Comparison of ENCODE assay signal across 20 cellular contexts in genomic region chr4:152281822-152282221, GRCh38.
A peak's percentile ranks its signal among the peaks of the same experiment; 100 is the strongest.
DNase-seq lines count a peak whose midpoint lies in the region; ATAC-seq, FAIRE-seq and TF ChIP-seq lines count a peak whose summit lies in the region.
"Had no signal": no experiment of that assay in that cellular context is flagged by ENCODE, and none has a peak within 500 bp of the region (broad histone marks: within the 10 kb centered on the region; RNA-seq: fewer than 3 reads in every experiment).

No MANE protein-coding gene starts in this region.

- no peaks in the 10 kb centered on the region for H3K27me3 ChIP-seq in CD4-positive, CD25-positive, alpha-beta regulatory T cell (ENCODE audit: control insufficient read depth, insufficient read depth, low read length)
- no peaks in the 10 kb centered on the region for H3K27me3 ChIP-seq in heart right ventricle

- peaks cover 14% of the 10 kb centered on the region for H3K4me1 ChIP-seq in CD4-positive, CD25-positive, alpha-beta regulatory T cell (ENCODE audit: control insufficient read depth, insufficient read depth, low read length, poor library complexity, severe bottlenecking)
- no peaks in the 10 kb centered on the region for H3K4me1 ChIP-seq in heart right ventricle
- H3K4me1 ChIP-seq: A549 had no signal

- no peak for DNase-seq in activated T-cell treated with anti-CD3 and anti-CD28 coated beads, Interleukin-2, amount 50 U/mL, for 24 hours
- no peak for DNase-seq in activated T-cell treated with anti-CD3 and anti-CD28 coated beads, Interleukin-2, amount 50 U/mL, for 1 hour
- peak in 1 of 3 donors; percentile 66 for DNase-seq in CD4-positive, CD25-positive, alpha-beta regulatory T cell
- DNase-seq in NCI-H69 (lab: John Stamatoyannopoulos, UW), result peak; percentile 1
- DNase-seq in activated naive CD4-positive, alpha-beta T cell treated with anti-CD3 and anti-CD28 coated beads, Interleukin-2, amount 50 U/mL, for 72 hours (ENCODE audit: low spot score in 2 of 2), result no peak
- DNase-seq in heart right ventricle, result no peak
- DNase-seq in left cardiac atrium, result no peak
- no peak for DNase-seq in urothelium cell line (ENCODE audit: low spot score)
- DNase-seq: C1 segment of cervical spinal cord, DMS53, MV-4-11, NCI-H1436, NCI-H2029, NCI-H2171, NCI-H446, NCI-H774, PC-9 had no signal

- H3K27me3 Mint-ChIP-seq in activated T-cell treated with anti-CD3 and anti-CD28 coated beads, Interleukin-2, amount 50 U/mL, for 24 hours, result no peaks in the 10 kb centered on the region
- no peaks in the 10 kb centered on the region for H3K27me3 Mint-ChIP-seq in CD4-positive, CD25-positive, alpha-beta regulatory T cell

- H3K9me3 ChIP-seq in CD4-positive, CD25-positive, alpha-beta regulatory T cell (ENCODE audit: control insufficient read depth in 2 of 2, low read length in 2 of 2), result no peaks in the 10 kb centered on the region
- no peaks in the 10 kb centered on the region for H3K9me3 ChIP-seq in heart right ventricle
- H3K9me3 ChIP-seq: A549 had no signal

- TF ChIP-seq CTCF in heart right ventricle (IDR thresholded peaks at IDR 0.05), result no peak

- H3K9me3 Mint-ChIP-seq in activated T-cell treated with anti-CD3 and anti-CD28 coated beads, Interleukin-2, amount 50 U/mL, for 24 hours, result no peaks in the 10 kb centered on the region
- peaks cover 0 to 3% (median 0%) of the 10 kb centered on the region in 7 donors for H3K9me3 Mint-ChIP-seq in CD4-positive, CD25-positive, alpha-beta regulatory T cell
- H3K9me3 Mint-ChIP-seq in activated naive CD4-positive, alpha-beta T cell treated with anti-CD3 and anti-CD28 coated beads, Interleukin-2, amount 50 U/mL, for 72 hours, result peaks cover 0 to 11% of the 10 kb centered on the region in 2 donors

- peaks cover 18% of the 10 kb centered on the region for H3K4me1 Mint-ChIP-seq in activated T-cell treated with anti-CD3 and anti-CD28 coated beads, Interleukin-2, amount 50 U/mL, for 24 hours (ENCODE audit: low read depth)
- H3K4me1 Mint-ChIP-seq in CD4-positive, CD25-positive, alpha-beta regulatory T cell, result peaks cover 0 to 32% (median 11%) of the 10 kb centered on the region in 4 donors

- 68 to 75% methylated on average over 6 of the region's 6 CpGs for WGBS in heart right ventricle, 2 donors

- H3K4me3 Mint-ChIP-seq in activated T-cell treated with anti-CD3 and anti-CD28 coated beads, Interleukin-2, amount 50 U/mL, for 24 hours, result no peak overlapping the region
- H3K4me3 Mint-ChIP-seq in CD4-positive, CD25-positive, alpha-beta regulatory T cell, result peak overlapping the region in 2 of 4 donors; percentile 66 to 67

- intact Hi-C loops in heart right ventricle (cut with DNase I), result no loop called here
- intact Hi-C loops in left cardiac atrium (cut with DNase I), result no loop called here

- ATAC-seq in CD4-positive, CD25-positive, alpha-beta regulatory T cell (ENCODE audit: low read depth in 2 of 2), result peak in 1 of 2 donors; percentile 33
- no peak for ATAC-seq in activated naive CD4-positive, alpha-beta T cell treated with anti-CD3 and anti-CD28 coated beads, Interleukin-2, amount 50 U/mL, for 72 hours
- ATAC-seq in heart right ventricle (no peak), left cardiac atrium (no peak)
- ATAC-seq: A549, K562 had no signal

- no peak overlapping the region for H3K4me3 ChIP-seq in CD4-positive, CD25-positive, alpha-beta regulatory T cell (ENCODE audit: low read depth, low read length)
- no peak overlapping the region for H3K4me3 ChIP-seq in heart right ventricle
- H3K4me3 ChIP-seq: A549, K562, PC-9 had no signal

- H3K36me3 Mint-ChIP-seq in activated T-cell treated with anti-CD3 and anti-CD28 coated beads, Interleukin-2, amount 50 U/mL, for 24 hours (ENCODE audit: low read depth), result no peaks in the 10 kb centered on the region
- H3K36me3 Mint-ChIP-seq in CD4-positive, CD25-positive, alpha-beta regulatory T cell, result peaks cover 11% of the 10 kb centered on the region
- H3K36me3 Mint-ChIP-seq in activated naive CD4-positive, alpha-beta T cell treated with anti-CD3 and anti-CD28 coated beads, Interleukin-2, amount 50 U/mL, for 72 hours, result peaks cover 0 to 6% of the 10 kb centered on the region in 2 donors

- no peak for FAIRE-seq in urothelium cell line (lab: Jason Lieb, UNC)
- FAIRE-seq: A549, GM19239, K562 had no signal

- no peak overlapping the region for H3K27ac ChIP-seq in CD4-positive, CD25-positive, alpha-beta regulatory T cell (ENCODE audit: insufficient read depth, low read length, poor library complexity, severe bottlenecking)
- H3K27ac ChIP-seq in heart right ventricle, result no peak overlapping the region
- H3K27ac ChIP-seq: A549, PC-9 had no signal

- H3K27ac Mint-ChIP-seq in activated T-cell treated with anti-CD3 and anti-CD28 coated beads, Interleukin-2, amount 50 U/mL, for 24 hours, result peak overlapping the region; percentile 22
- peak overlapping the region in 2 of 3 donors; percentile 52 to 86 for H3K27ac Mint-ChIP-seq in CD4-positive, CD25-positive, alpha-beta regulatory T cell
- peak overlapping the region; percentile 52 to 92 for H3K27ac Mint-ChIP-seq in activated naive CD4-positive, alpha-beta T cell treated with anti-CD3 and anti-CD28 coated beads, Interleukin-2, amount 50 U/mL, for 72 hours

- H3K36me3 ChIP-seq in CD4-positive, CD25-positive, alpha-beta regulatory T cell (ENCODE audit: control insufficient read depth, insufficient read depth, low read length), result no peaks in the 10 kb centered on the region
- no peaks in the 10 kb centered on the region for H3K36me3 ChIP-seq in heart right ventricle

Comparison
In these comparisons a context has a peak if more than half of its experiments do, and no peak if none do; other contexts are left out.
1. H3K27ac Mint-ChIP-seq: peak in every context shown above with its lines; median percentile 72 in activated naive CD4-positive, alpha-beta T cell treated with anti-CD3 and anti-CD28 coated beads, Interleukin-2, amount 50 U/mL, for 72 hours; 69 in CD4-positive, CD25-positive, alpha-beta regulatory T cell; 22 in activated T-cell treated with anti-CD3 and anti-CD28 coated beads, Interleukin-2, amount 50 U/mL, for 24 hours.